9 cellular contexts compared by ENCODE assay signal in genomic region chr1:46394872-46395465, GRCh38. TPM values are rescaled to one million over a fixed set of nuclear protein-coding genes. Genes with fewer than 3 reads are reported as not detected.
DNase-seq lines count a peak whose midpoint lies in the region; ATAC-seq and TF ChIP-seq lines count a peak whose summit lies in the region.
"Had no signal": no experiment of that assay in that cellular context is flagged by ENCODE, and none has a peak within 500 bp of the region (broad histone marks: within the 10 kb centered on the region; RNA-seq: fewer than 3 reads in every experiment).

No MANE protein-coding gene starts in this region.

- DNase-seq in T-helper 1 cell (no peak), dorsolateral prefrontal cortex (peak in 2 of 10 donors; percentile 39 to 65), mucosa of descending colon (no peak), thyroid gland (peak; percentile 87 to 90), NCI-H1092 treated with DMSO at 0.1 percent for 48 hours (lab: John Stamatoyannopoulos, UW) (no peak), DMS114 treated with DMSO at 0.1 percent for 48 hours (lab: John Stamatoyannopoulos, UW; ENCODE audit: unreplicated experiment) (no peak), GM10248 (ENCODE audit: extremely low spot score) (no peak)

- H3K4me1 ChIP-seq in mucosa of descending colon (ENCODE audit: low read depth), result peaks cover 27% of the 10 kb centered on the region
- H3K4me1 ChIP-seq in thyroid gland, result peaks cover 24 to 31% of the 10 kb centered on the region in 2 donors

- peaks cover 8% of the 10 kb centered on the region for H3K9me3 ChIP-seq in mucosa of descending colon
- no peaks in the 10 kb centered on the region for H3K9me3 ChIP-seq in thyroid gland

- H3K27me3 Mint-ChIP-seq in T-helper 1 cell treated with Interleukin-12 subunit alpha and Interleukin-12 subunit beta and Interleukin-4 antibody, amounts not matched to agents 30 μg/mL and 1 μg/mL, for 36 hours (ENCODE audit: low read depth), result peaks cover 28% of the 10 kb centered on the region

- H3K27ac Mint-ChIP-seq in T-helper 1 cell treated with Interleukin-12 subunit alpha and Interleukin-12 subunit beta and Interleukin-4 antibody, amounts not matched to agents 30 μg/mL and 1 μg/mL, for 36 hours, result no peak overlapping the region

- H3K4me1 Mint-ChIP-seq in T-helper 1 cell treated with Interleukin-12 subunit alpha and Interleukin-12 subunit beta and Interleukin-4 antibody, amounts not matched to agents 30 μg/mL and 1 μg/mL, for 36 hours (ENCODE audit: low read depth), result peaks cover 7% of the 10 kb centered on the region

- no peaks in the 10 kb centered on the region for H3K36me3 ChIP-seq in mucosa of descending colon (ENCODE audit: low read depth)
- H3K36me3 ChIP-seq in thyroid gland, result no peaks in the 10 kb centered on the region
- H3K36me3 ChIP-seq: SJSA1 had no signal

- no peaks in the 10 kb centered on the region for H3K27me3 ChIP-seq in dorsolateral prefrontal cortex
- no peaks in the 10 kb centered on the region for H3K27me3 ChIP-seq in thyroid gland

- H3K36me3 Mint-ChIP-seq in T-helper 1 cell treated with Interleukin-12 subunit alpha and Interleukin-12 subunit beta and Interleukin-4 antibody, amounts not matched to agents 30 μg/mL and 1 μg/mL, for 36 hours (ENCODE audit: low read depth), result peaks cover 5% of the 10 kb centered on the region

- TF ChIP-seq CTCF in dorsolateral prefrontal cortex (IDR thresholded peaks at IDR 0.05 in 54 of 56, conservative IDR thresholded peaks at IDR 0.05 in 2 of 56; ENCODE audit: low read depth in 1 of 56, partially characterized antibody in 56 of 56) (no peak), mucosa of descending colon (IDR thresholded peaks at IDR 0.05) (no peak), thyroid gland (IDR thresholded peaks at IDR 0.05) (no peak), GM10248 (IDR thresholded peaks at IDR 0.05; ENCODE audit: control extremely low read depth, extremely low read depth, low read depth, missing control alignments) (no peak)

- intact Hi-C loops in dorsolateral prefrontal cortex (cut with DNase I), result loop anchor here in 1 of 2 donors (1.0 to 2.0 kb wide), 2 partner anchors 7 to 54 kb away; partner anchors contain the start of gene NSUN4
- intact Hi-C loops in mucosa of descending colon (cut with DNase I, micrococcal nuclease), result no loop called here
- intact Hi-C loops in thyroid gland (cut with DNase I), result no loop called here

- WGBS in thyroid gland, 2 donors, result 9 to 31% methylated on average over 17 of the region's 17 CpGs

- peak; percentile 32 for ATAC-seq in mucosa of descending colon

- H3K27ac ChIP-seq in dorsolateral prefrontal cortex (peak overlapping the region in 56 of 59 donors; percentile 18 to 88 (median 81)), thyroid gland (peak overlapping the region; percentile 82 to 85 (median 82))
- H3K27ac ChIP-seq: SJSA1 had no signal

- peak overlapping the region; percentile 38 for H3K4me3 Mint-ChIP-seq in T-helper 1 cell treated with Interleukin-12 subunit alpha and Interleukin-12 subunit beta and Interleukin-4 antibody, amounts not matched to agents 30 μg/mL and 1 μg/mL, for 36 hours

- POLR2A ChIA-PET in GM10248 (lab: Yijun Ruan, JAX), result no interaction called here

- H3K9me3 Mint-ChIP-seq in T-helper 1 cell treated with Interleukin-12 subunit alpha and Interleukin-12 subunit beta and Interleukin-4 antibody, amounts not matched to agents 30 μg/mL and 1 μg/mL, for 36 hours, result peaks cover 20% of the 10 kb centered on the region

- CTCF ChIA-PET in GM10248 (lab: Yijun Ruan, JAX), result no interaction called here

- TF ChIP-seq POLR2A in thyroid gland (IDR thresholded peaks at IDR 0.05), result peak in 1 of 2 donors; percentile 32

- peak overlapping the region; percentile 51 to 88 (median 77) for H3K4me3 ChIP-seq in dorsolateral prefrontal cortex
- H3K4me3 ChIP-seq in mucosa of descending colon, result peak overlapping the region; percentile 45
- peak overlapping the region; percentile 6 to 52 (median 31) for H3K4me3 ChIP-seq in thyroid gland (replicated peaks in 1 of 3)

RNA-seq across cellular contexts. Expression of gene FAAH, which starts 0.9 kb away (rescaled TPM):
- total RNA-seq in dorsolateral prefrontal cortex (100 to 1,000 TPM in 5 of 120 experiments, 10 to 100 TPM in 115; 42.0 to 138 (median 65.0) TPM), mucosa of descending colon (100 to 1,000 TPM in 1 of 3 donors, 10 to 100 TPM in 2; 51.7 to 130 (median 60.2) TPM), thyroid gland (100 to 1,000 TPM; 103 to 199 (median 152) TPM)

RNA-seq across cellular contexts. Expression of gene NSUN4, which starts 54.4 kb away (rescaled TPM):
- 10 to 100 TPM; 18.8 to 38.8 (median 25.9) TPM for total RNA-seq in dorsolateral prefrontal cortex
- total RNA-seq in mucosa of descending colon, result 10 to 100 TPM; 18.5 to 20.6 (median 20.5) TPM
- 10 to 100 TPM; 23.4 to 40.0 (median 34.9) TPM for total RNA-seq in thyroid gland

Comparison
In these comparisons a context has a peak if more than half of its experiments do, and no peak if none do; other contexts are left out.
1. DNase-seq: peak in thyroid gland (2 of 2); none in T-helper 1 cell (0 of 5), mucosa of descending colon (0 of 3), NCI-H1092 treated with DMSO at 0.1 percent for 48 hours (single experiment), DMS114 treated with DMSO at 0.1 percent for 48 hours (single experiment) and GM10248 (single experiment).
2. Peak in every context shown above with its lines, with median percentiles within 50 percentile points of each other: H3K4me3 ChIP-seq.